18 cellular contexts compared by ENCODE assay signal in the genomic region with DNA sequence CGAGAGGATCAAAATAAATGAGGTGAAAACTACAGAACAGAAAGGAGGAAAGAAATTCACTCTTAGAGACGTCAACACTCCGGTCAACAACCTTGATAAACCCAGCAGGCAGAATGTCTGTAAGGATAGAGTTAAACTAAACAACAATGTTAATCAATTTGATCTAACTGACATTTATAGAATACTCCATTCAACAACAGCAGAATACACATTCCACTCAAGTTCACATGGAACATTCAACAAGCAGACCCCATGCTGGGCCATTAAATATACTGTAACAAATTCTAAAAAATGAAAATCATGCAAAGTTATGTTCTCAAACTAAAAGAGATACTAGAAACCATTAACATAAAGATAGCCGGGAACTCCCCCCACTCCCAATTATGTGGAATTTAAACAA. TPM values are rescaled to one million over a fixed set of nuclear protein-coding genes. Genes with fewer than 3 reads are reported as not detected.
DNase-seq lines count a peak whose midpoint lies in the region; ATAC-seq, FAIRE-seq and TF ChIP-seq lines count a peak whose summit lies in the region.
"Had no signal": no experiment of that assay in that cellular context is flagged by ENCODE, and none has a peak within 500 bp of the region (broad histone marks: within the 10 kb centered on the region; RNA-seq: fewer than 3 reads in every experiment).

No MANE protein-coding gene starts in this region.

- peaks cover 37% of the 10 kb centered on the region for H3K9me3 Mint-ChIP-seq in endodermal cell
- H3K9me3 Mint-ChIP-seq: CD8-positive, alpha-beta T cell had no signal

- H3K36me3 Mint-ChIP-seq in endodermal cell (ENCODE audit: low read depth), result peaks cover 45% of the 10 kb centered on the region

- H3K27ac Mint-ChIP-seq in endodermal cell, result peak overlapping the region; percentile 72
- H3K27ac Mint-ChIP-seq: B cell; CD8-positive, alpha-beta T cell; GM23338 had no signal

- peaks cover 14% of the 10 kb centered on the region for H3K9me3 ChIP-seq in SK-N-MC (ENCODE audit: low read depth, low read length)
- peaks cover 60% of the 10 kb centered on the region for H3K9me3 ChIP-seq in endodermal cell (ENCODE audit: control insufficient read depth, low read length)

- no peak overlapping the region for H3K4me3 Mint-ChIP-seq in endodermal cell
- H3K4me3 Mint-ChIP-seq: B cell; CD8-positive, alpha-beta T cell; GM23338 had no signal

- WGBS in endodermal cell (ENCODE audit: insufficient coverage in 1 of 2, insufficient read length in 1 of 2), 2 experiments, result 76% methylated on average over 3 of the region's 4 CpGs; no CpG with 5 or more reads in 1 of the 2 experiments

- peak overlapping the region; percentile 12; the same call in 1 of the 2 replicates for H3K27ac ChIP-seq in SK-N-MC
- H3K27ac ChIP-seq in endodermal cell (ENCODE audit: low read depth, low read length), result no peak overlapping the region
- H3K27ac ChIP-seq: BLaER1 treated with 17β-estradiol and CSF1 and Interleukin-3, amounts not matched to agents 10 nM and 100 nM had no signal

- no peak for ATAC-seq in GM21723 (IDR thresholded peaks at IDR 0.05; ENCODE audit: unreplicated experiment)
- ATAC-seq: CD8-positive, alpha-beta T cell; GM23338 had no signal

- H3K36me3 ChIP-seq in SK-N-MC (ENCODE audit: insufficient read depth, low read length), result peaks cover 35% of the 10 kb centered on the region
- H3K36me3 ChIP-seq in endodermal cell (ENCODE audit: control insufficient read depth, insufficient read depth, low read length), result peaks cover 19% of the 10 kb centered on the region

- H3K4me1 Mint-ChIP-seq in endodermal cell, result peaks cover 41% of the 10 kb centered on the region

- FAIRE-seq in GM18507 (lab: Jason Lieb, UNC), result peak; percentile 18
- FAIRE-seq: H54, HTR-8/SVneo had no signal

- no peaks in the 10 kb centered on the region for H3K27me3 ChIP-seq in endodermal cell (ENCODE audit: control insufficient read depth, insufficient read depth, low read length, poor library complexity, severe bottlenecking)
- H3K27me3 ChIP-seq: BLaER1 treated with 17β-estradiol and CSF1 and Interleukin-3, amounts not matched to agents 10 nM and 100 nM had no signal

- H3K4me1 ChIP-seq in endodermal cell (ENCODE audit: control insufficient read depth, insufficient read depth, low read length), result no peaks in the 10 kb centered on the region

- DNase-seq in GM18507 (ENCODE audit: extremely low spot score, insufficient read length, low read depth), result no peak
- DNase-seq in SK-N-MC (ENCODE audit: low read depth, low spot score), result peak; percentile 59
- DNase-seq in endodermal cell, result no peak
- peak; percentile 4 for DNase-seq in smooth muscle cell of the brain vasculature (ENCODE audit: low read depth, low spot score)
- no peak for DNase-seq in NCI-H2107 (lab: John Stamatoyannopoulos, UW)
- DNase-seq in activated gamma-delta T cell (lab: John Stamatoyannopoulos, UW), result no peak
- DNase-seq: Calu3; CD8-positive, alpha-beta T cell; DMS79 treated with DMSO at 0.1 percent for 48 hours; GF-D8; HCEC 1CT; IMR-90 had no signal

- H3K27me3 Mint-ChIP-seq in endodermal cell (ENCODE audit: insufficient read depth), result no peaks in the 10 kb centered on the region
- H3K27me3 Mint-ChIP-seq: B cell had no signal

- H3K4me3 ChIP-seq in SK-N-MC, result 0 out of 2 replicates have a peak overlapping the region, but pooled peaks have one; percentile 9
- peak overlapping the region; percentile 63 for H3K4me3 ChIP-seq in endodermal cell (ENCODE audit: low read length)
- H3K4me3 ChIP-seq: BLaER1 treated with 17β-estradiol and CSF1 and Interleukin-3, amounts not matched to agents 10 nM and 100 nM; GM23338 had no signal

- no peak for TF ChIP-seq CTCF in endodermal cell (conservative IDR thresholded peaks at IDR 0.05)

- no peak overlapping the region for H3K9ac ChIP-seq in SK-N-MC (ENCODE audit: insufficient read length)
- H3K9ac ChIP-seq in endodermal cell (ENCODE audit: extremely low read depth, low read length, poor library complexity, severe bottlenecking), result no peak overlapping the region
- H3K9ac ChIP-seq: BLaER1 treated with 17β-estradiol and CSF1 and Interleukin-3, amounts not matched to agents 10 nM and 100 nM had no signal

RNA-seq across cellular contexts. Expression of a gene that starts 41.8 kb away (rescaled TPM):
- 10 to 100 TPM; 23.2 to 27.0 TPM for total RNA-seq in endodermal cell
- polyA plus RNA-seq in endodermal cell (2013, experiment 1 of 2), result 14.4 TPM
- polyA plus RNA-seq in endodermal cell (2013, experiment 2 of 2), result 11.3 TPM

RNA-seq across cellular contexts. Expression of a gene that starts 41.9 kb away (rescaled TPM):
- total RNA-seq in endodermal cell, result 10 to 100 TPM; 44.9 to 47.0 TPM
- 43.8 TPM for polyA plus RNA-seq in endodermal cell (2013, experiment 1 of 2)
- 41.2 TPM for polyA plus RNA-seq in endodermal cell (2013, experiment 2 of 2)

Comparison
In these comparisons a context has a peak if more than half of its experiments do, and no peak if none do; other contexts are left out.
1. DNase-seq: peak in SK-N-MC (single experiment) and smooth muscle cell of the brain vasculature (single experiment); none in GM18507 (single experiment), endodermal cell (single experiment), NCI-H2107 (single experiment) and activated gamma-delta T cell (single experiment).